9 cellular contexts compared by ENCODE assay signal in genomic region chr6:100719883-100720682, GRCh38.
DNase-seq lines count a peak whose midpoint lies in the region; ATAC-seq and TF ChIP-seq lines count a peak whose summit lies in the region.
"Had no signal": no experiment of that assay in that cellular context is flagged by ENCODE, and none has a peak within 500 bp of the region (broad histone marks: within the 10 kb centered on the region; RNA-seq: fewer than 3 reads in every experiment).

No MANE protein-coding gene starts in this region.

- no peak overlapping the region for H4K5ac ChIP-seq in H9 (ENCODE audit: insufficient read length, low read depth, low read length)

- no peak overlapping the region for H3K4me3 ChIP-seq in OCI-LY3 (ENCODE audit: low read length)
- peak overlapping the region in 1 of 4 donors; percentile 5 for H3K4me3 ChIP-seq in esophagus muscularis mucosa
- H3K4me3 ChIP-seq in MG63: no peak overlapping the region
- H3K4me3 ChIP-seq: SJCRH30 had no signal

- H4K20me1 ChIP-seq in H9 (ENCODE audit: control insufficient read depth, insufficient read depth, insufficient read length) (no peaks in the 10 kb centered on the region), OCI-LY3 (ENCODE audit: insufficient read depth, low read length) (no peaks in the 10 kb centered on the region)

- intact Hi-C loops in esophagus muscularis mucosa (cut with DNase I) (no loop called here), left colon (cut with DNase I, micrococcal nuclease) (no loop called here)

- H3K23me2 ChIP-seq in H9 (ENCODE audit: insufficient read length, low read depth, low read length, poor library complexity, severe bottlenecking): no peaks in the 10 kb centered on the region

- no peaks in the 10 kb centered on the region for H3K9me3 Mint-ChIP-seq in H9

- TF ChIP-seq POLR2A in esophagus muscularis mucosa (IDR thresholded peaks at IDR 0.05; ENCODE audit: low read depth): no peak

- no peak overlapping the region for H3K23ac ChIP-seq in H9 (ENCODE audit: insufficient read length, low read depth, low read length)

- H3T11ph ChIP-seq in H9 (ENCODE audit: low read length): no peak overlapping the region

- H3K4me2 ChIP-seq in H9 (ENCODE audit: insufficient read depth, insufficient read length, low read length): no peak overlapping the region
- no peak overlapping the region for H3K4me2 ChIP-seq in OCI-LY3 (ENCODE audit: low read length)

- no peak overlapping the region for H2BK12ac ChIP-seq in H9 (ENCODE audit: insufficient read length, low read depth, low read length)

- H3K36me3 Mint-ChIP-seq in H9 (ENCODE audit: insufficient read depth in 1 of 3, low read depth in 3 of 3): peaks cover 0 to 7% (median 0%) of the 10 kb centered on the region in 3 experiments; a peak in 2 of 7 replicates

- no peak overlapping the region for H4K8ac ChIP-seq in H9 (replicated peaks; ENCODE audit: insufficient read length, low read depth, low read length)

- H3K9ac ChIP-seq in H9 (ENCODE audit: extremely low read depth, insufficient read length, low read length) (no peak overlapping the region), OCI-LY3 (ENCODE audit: low read length) (no peak overlapping the region)

- TF ChIP-seq EP300 in esophagus muscularis mucosa (IDR thresholded peaks at IDR 0.05): no peak

- DNase-seq in DMS153 treated with DMSO at 0.1 percent for 48 hours (lab: John Stamatoyannopoulos, UW; ENCODE audit: unreplicated experiment): peak; percentile 12
- DNase-seq in H9: no peak
- no peak for DNase-seq in esophagus muscularis mucosa (ENCODE audit: extremely low spot score)
- DNase-seq in putamen (ENCODE audit: low spot score): peak; percentile 4
- no peak for DNase-seq in left colon
- DNase-seq in MG63: no peak

- H2BK5ac ChIP-seq in H9 (ENCODE audit: insufficient read length, low read length): no peak overlapping the region

- TF ChIP-seq CTCF in H9 (conservative IDR thresholded peaks at IDR 0.05) (peak; percentile 67), OCI-LY3 (IDR thresholded peaks at IDR 0.05; ENCODE audit: low read depth, low read length) (peak; percentile 49), esophagus muscularis mucosa (IDR thresholded peaks at IDR 0.05) (peak; percentile 33 to 49 (median 36))

- H3K4me3 Mint-ChIP-seq in H9: no peak overlapping the region

- H3K4me1 ChIP-seq in H9 (ENCODE audit: insufficient read depth, low read length) (no peaks in the 10 kb centered on the region), OCI-LY3 (ENCODE audit: low read length) (no peaks in the 10 kb centered on the region), esophagus muscularis mucosa (peaks cover 0 to 5% (median 0%) of the 10 kb centered on the region in 4 donors)
- H3K4me1 ChIP-seq: SJCRH30 had no signal

- H2BK15ac ChIP-seq in H9 (ENCODE audit: low read depth, low read length): no peak overlapping the region

- no peak overlapping the region for H4K91ac ChIP-seq in H9 (ENCODE audit: insufficient read length, low read depth, low read length)

- no CpG with 5 or more reads among the region's 5 CpGs for WGBS in H9 (ENCODE audit: extremely low coverage, insufficient read length, low lambda C conversion rate)
- 57% methylated on average over 5 of the region's 5 CpGs for whole genome bisulfite sequencing in esophagus muscularis mucosa

- no peaks in the 10 kb centered on the region for H3K9me3 ChIP-seq in H9 (ENCODE audit: control insufficient read depth, low read depth, low read length)
- H3K9me3 ChIP-seq in OCI-LY3 (ENCODE audit: insufficient read depth, low read length): no peaks in the 10 kb centered on the region
- H3K9me3 ChIP-seq in esophagus muscularis mucosa: peaks cover 0 to 7% (median 3%) of the 10 kb centered on the region in 4 donors
- H3K9me3 ChIP-seq in MG63: no peaks in the 10 kb centered on the region
- H3K9me3 ChIP-seq: SJCRH30 had no signal

- no peak overlapping the region for H3K14ac ChIP-seq in H9 (ENCODE audit: insufficient read depth, low read length)

- no peak overlapping the region for H2AK5ac ChIP-seq in H9 (ENCODE audit: insufficient read length, low read length)

- H2BK20ac ChIP-seq in H9 (ENCODE audit: low read depth, low read length, poor library complexity, severe bottlenecking): no peak overlapping the region

- no peak overlapping the region for H2AFZ ChIP-seq in H9 (ENCODE audit: low read length)
- no peak overlapping the region for H2AFZ ChIP-seq in OCI-LY3 (ENCODE audit: low read depth, low read length)

- H3K18ac ChIP-seq in H9 (ENCODE audit: insufficient read length, low read depth, low read length): no peak overlapping the region

- H3K79me2 ChIP-seq in H9 (ENCODE audit: insufficient read depth, low read length) (no peaks in the 10 kb centered on the region), OCI-LY3 (ENCODE audit: low read length) (no peaks in the 10 kb centered on the region)

- H3K36me3 ChIP-seq in OCI-LY3 (replicated peaks; ENCODE audit: low read depth, low read length): no peaks in the 10 kb centered on the region
- H3K36me3 ChIP-seq in esophagus muscularis mucosa: peaks cover 0 to 9% (median 2%) of the 10 kb centered on the region in 4 donors
- peaks cover 17% of the 10 kb centered on the region for H3K36me3 ChIP-seq in MG63

- H3K27ac ChIP-seq in H9 (ENCODE audit: insufficient read length, low read depth, low read length): no peak overlapping the region
- no peak overlapping the region for H3K27ac ChIP-seq in OCI-LY3 (ENCODE audit: low read length)
- no peak overlapping the region for H3K27ac ChIP-seq in esophagus muscularis mucosa (replicated peaks in 1 of 4)
- H3K27ac ChIP-seq: SJCRH30 had no signal

- H3K56ac ChIP-seq in H9 (ENCODE audit: insufficient read length, low read depth, low read length): no peak overlapping the region

- H2BK120ac ChIP-seq in H9 (ENCODE audit: low read depth, low read length, poor library complexity, severe bottlenecking): no peak overlapping the region

- no peaks in the 10 kb centered on the region for H3K27me3 ChIP-seq in H9 (ENCODE audit: insufficient read depth, low read length)
- no peaks in the 10 kb centered on the region for H3K27me3 ChIP-seq in OCI-LY3 (ENCODE audit: low read depth, low read length)
- no peaks in the 10 kb centered on the region for H3K27me3 ChIP-seq in esophagus muscularis mucosa
- no peaks in the 10 kb centered on the region for H3K27me3 ChIP-seq in MG63
- H3K27me3 ChIP-seq: SJCRH30 had no signal

- H3K27me3 Mint-ChIP-seq in H9 (ENCODE audit: low read depth): no peaks in the 10 kb centered on the region

- H3K79me1 ChIP-seq in H9 (ENCODE audit: insufficient read depth, low read depth, low read length, poor library complexity, severe bottlenecking): no peaks in the 10 kb centered on the region

- ATAC-seq in left colon (no peak), esophagus mucosa (no peak)

- 0 out of 7 replicates have a peak overlapping the region, but pooled peaks of 1 of the 3 experiments have one; percentile 5 for H3K27ac Mint-ChIP-seq in H9

- peaks cover 3 to 6% of the 10 kb centered on the region in 2 experiments; a peak in 3 of 4 replicates for H3K4me1 Mint-ChIP-seq in H9

- H3K4ac ChIP-seq in H9 (ENCODE audit: low read depth, low read length): no peak overlapping the region

Comparison
In these comparisons a context has a peak if more than half of its experiments do, and no peak if none do; other contexts are left out.
1. DNase-seq: peak in DMS153 treated with DMSO at 0.1 percent for 48 hours (single experiment) and putamen (single experiment); none in H9 (single experiment), esophagus muscularis mucosa (single experiment), left colon (0 of 2) and MG63 (single experiment).
2. Peak in every context shown above with its lines, with median percentiles within 50 percentile points of each other: CTCF ChIP-seq.